ENCODE assay signal across 1 cellular context in the genomic region with DNA sequence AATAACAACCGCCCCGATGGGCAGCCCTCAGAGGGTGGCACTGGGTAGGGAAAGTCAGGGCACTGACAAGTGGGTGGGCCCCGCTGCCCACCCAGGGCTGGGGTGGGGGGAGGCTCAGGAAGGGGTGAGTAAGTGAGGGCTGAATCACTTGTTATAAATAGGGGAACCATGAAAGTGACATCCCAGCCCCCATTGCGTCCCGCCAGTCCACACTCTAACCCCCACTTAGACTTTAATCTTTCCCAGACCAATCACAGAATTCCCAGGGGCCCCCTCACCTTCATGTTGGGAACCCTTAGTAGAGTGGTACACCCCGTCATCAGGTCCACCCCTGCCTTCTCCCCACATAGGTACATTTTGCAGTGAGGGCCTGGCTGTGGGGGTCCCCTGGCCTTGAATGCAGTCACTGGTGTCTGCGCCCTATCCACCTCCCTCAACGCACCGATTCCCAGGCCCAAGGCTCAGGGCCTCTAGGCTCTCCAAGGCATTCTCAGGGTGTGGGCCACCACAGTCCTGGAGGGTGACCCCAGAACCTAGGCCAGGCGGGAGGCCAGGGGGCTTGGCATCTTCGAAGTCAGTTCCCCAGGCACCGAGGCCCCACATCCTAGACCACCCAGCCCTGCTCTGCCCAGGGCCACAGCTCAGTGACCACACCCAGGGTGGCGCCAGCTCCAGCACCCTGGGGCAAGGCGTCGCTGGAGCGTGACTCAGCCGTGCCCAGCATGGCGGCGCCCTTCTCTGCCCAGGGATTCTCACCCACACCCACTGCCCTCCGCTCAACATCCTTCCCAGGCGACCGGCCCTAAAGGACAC.
TF ChIP-seq lines count a peak whose summit lies in the region.

No MANE protein-coding gene starts in this region.

TF ChIP-seq in A549, 52 proteins besides CTCF, POLR2A, EP300 and RAD21 (continued from another document):
- no peak for TF ChIP-seq JUNB (IDR thresholded peaks at IDR 0.05)
- TF ChIP-seq, protein P1, sequence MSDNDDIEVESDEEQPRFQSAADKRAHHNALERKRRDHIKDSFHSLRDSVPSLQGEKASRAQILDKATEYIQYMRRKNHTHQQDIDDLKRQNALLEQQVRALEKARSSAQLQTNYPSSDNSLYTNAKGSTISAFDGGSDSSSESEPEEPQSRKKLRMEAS (IDR thresholded peaks at IDR 0.05), result peak; percentile 44; the same call in 1 of the 2 replicates
- no peak for TF ChIP-seq ESRRA (IDR thresholded peaks at IDR 0.05; ENCODE audit: borderline replicate concordance, low read length)
- TF ChIP-seq, protein P2, sequence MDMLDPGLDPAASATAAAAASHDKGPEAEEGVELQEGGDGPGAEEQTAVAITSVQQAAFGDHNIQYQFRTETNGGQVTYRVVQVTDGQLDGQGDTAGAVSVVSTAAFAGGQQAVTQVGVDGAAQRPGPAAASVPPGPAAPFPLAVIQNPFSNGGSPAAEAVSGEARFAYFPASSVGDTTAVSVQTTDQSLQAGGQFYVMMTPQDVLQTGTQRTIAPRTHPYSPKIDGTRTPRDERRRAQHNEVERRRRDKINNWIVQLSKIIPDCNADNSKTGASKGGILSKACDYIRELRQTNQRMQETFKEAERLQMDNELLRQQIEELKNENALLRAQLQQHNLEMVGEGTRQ (IDR thresholded peaks at IDR 0.05), result no peak
- TF ChIP-seq RNF2 (IDR thresholded peaks at IDR 0.05; ENCODE audit: borderline replicate concordance, low read depth), result no peak
- TF ChIP-seq POLR2AphosphoS2 (conservative IDR thresholded peaks at IDR 0.05; ENCODE audit: low read length), result peak; percentile 88
- peak; percentile 47; the same call in 1 of the 2 replicates for TF ChIP-seq GATA3 (IDR thresholded peaks at IDR 0.05; ENCODE audit: borderline replicate concordance)
- TF ChIP-seq ZC3H11A (IDR thresholded peaks at IDR 0.05), result no peak
- TF ChIP-seq NR3C1 (IDR thresholded peaks at IDR 0.05), result no peak
- TF ChIP-seq HOXB13 (CRISPR knock-in tag; IDR thresholded peaks at IDR 0.05; ENCODE audit: low read depth), result no peak
- no peak for TF ChIP-seq RFX5 (IDR thresholded peaks at IDR 0.05)
- no peak for TF ChIP-seq ZNF302 (CRISPR knock-in tag; IDR thresholded peaks at IDR 0.05)
- no peak; the same call in 1 of the 2 replicates for TF ChIP-seq FOSB (CRISPR knock-in tag; IDR thresholded peaks at IDR 0.05)
- TF ChIP-seq, protein P3, sequence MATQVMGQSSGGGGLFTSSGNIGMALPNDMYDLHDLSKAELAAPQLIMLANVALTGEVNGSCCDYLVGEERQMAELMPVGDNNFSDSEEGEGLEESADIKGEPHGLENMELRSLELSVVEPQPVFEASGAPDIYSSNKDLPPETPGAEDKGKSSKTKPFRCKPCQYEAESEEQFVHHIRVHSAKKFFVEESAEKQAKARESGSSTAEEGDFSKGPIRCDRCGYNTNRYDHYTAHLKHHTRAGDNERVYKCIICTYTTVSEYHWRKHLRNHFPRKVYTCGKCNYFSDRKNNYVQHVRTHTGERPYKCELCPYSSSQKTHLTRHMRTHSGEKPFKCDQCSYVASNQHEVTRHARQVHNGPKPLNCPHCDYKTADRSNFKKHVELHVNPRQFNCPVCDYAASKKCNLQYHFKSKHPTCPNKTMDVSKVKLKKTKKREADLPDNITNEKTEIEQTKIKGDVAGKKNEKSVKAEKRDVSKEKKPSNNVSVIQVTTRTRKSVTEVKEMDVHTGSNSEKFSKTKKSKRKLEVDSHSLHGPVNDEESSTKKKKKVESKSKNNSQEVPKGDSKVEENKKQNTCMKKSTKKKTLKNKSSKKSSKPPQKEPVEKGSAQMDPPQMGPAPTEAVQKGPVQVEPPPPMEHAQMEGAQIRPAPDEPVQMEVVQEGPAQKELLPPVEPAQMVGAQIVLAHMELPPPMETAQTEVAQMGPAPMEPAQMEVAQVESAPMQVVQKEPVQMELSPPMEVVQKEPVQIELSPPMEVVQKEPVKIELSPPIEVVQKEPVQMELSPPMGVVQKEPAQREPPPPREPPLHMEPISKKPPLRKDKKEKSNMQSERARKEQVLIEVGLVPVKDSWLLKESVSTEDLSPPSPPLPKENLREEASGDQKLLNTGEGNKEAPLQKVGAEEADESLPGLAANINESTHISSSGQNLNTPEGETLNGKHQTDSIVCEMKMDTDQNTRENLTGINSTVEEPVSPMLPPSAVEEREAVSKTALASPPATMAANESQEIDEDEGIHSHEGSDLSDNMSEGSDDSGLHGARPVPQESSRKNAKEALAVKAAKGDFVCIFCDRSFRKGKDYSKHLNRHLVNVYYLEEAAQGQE (IDR thresholded peaks at IDR 0.05), result peak; percentile 28
- no peak; the same call in 1 of the 2 replicates for TF ChIP-seq RARB (CRISPR knock-in tag; IDR thresholded peaks at IDR 0.05)
- no peak for TF ChIP-seq HEYL (CRISPR knock-in tag; IDR thresholded peaks at IDR 0.05)
- no peak for TF ChIP-seq CEBPB (IDR thresholded peaks at IDR 0.05)
- TF ChIP-seq EHF (CRISPR knock-in tag; IDR thresholded peaks at IDR 0.05), result 0 out of 2 replicates have a peak, but pooled peaks have one; percentile 46
- TF ChIP-seq KDM5A (IDR thresholded peaks at IDR 0.05), result no peak
- TF ChIP-seq TP53 (CRISPR knock-in tag; IDR thresholded peaks at IDR 0.05), result peak; percentile 85; the same call in 1 of the 2 replicates
- no peak for TF ChIP-seq NPAS2 (CRISPR knock-in tag; IDR thresholded peaks at IDR 0.05; ENCODE audit: borderline replicate concordance)
- TF ChIP-seq FOSL2 (IDR thresholded peaks at IDR 0.05), result no peak
- peak; percentile 70 for TF ChIP-seq FOSL2 (CRISPR knock-in tag; IDR thresholded peaks at IDR 0.05)
- TF ChIP-seq TFCP2L1 (CRISPR knock-in tag; IDR thresholded peaks at IDR 0.05), result peak; percentile 95
- peak; percentile 73; the same call in 1 of the 2 replicates for TF ChIP-seq HOXA7 (CRISPR knock-in tag; IDR thresholded peaks at IDR 0.05)
- no peak for TF ChIP-seq MYC (IDR thresholded peaks at IDR 0.05; ENCODE audit: borderline replicate concordance, low read length)
- peak in 1 of 2 experiments; percentile 44; a peak in 2 of 5 replicates for TF ChIP-seq JUN (IDR thresholded peaks at IDR 0.05)
